18 cellular contexts compared by ENCODE assay signal in the genomic region with DNA sequence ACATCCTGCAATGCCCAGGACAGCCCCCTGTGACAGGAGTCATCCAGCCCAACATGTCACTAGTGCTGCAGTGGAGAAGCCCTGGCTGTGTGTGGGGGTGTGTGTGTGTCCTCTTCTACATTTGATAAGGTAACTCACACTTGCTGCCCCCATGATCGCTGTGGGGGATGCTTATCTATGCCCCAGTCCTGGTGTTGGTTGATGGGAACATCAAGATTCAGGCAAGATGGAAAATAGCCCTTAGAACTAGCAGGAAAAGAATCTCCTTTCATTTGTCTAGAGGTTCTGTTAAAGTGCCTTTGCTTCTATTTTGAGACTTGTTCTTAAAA.
"Had no signal": no experiment of that assay in that cellular context is flagged by ENCODE, and none has a peak within 500 bp of the region (broad histone marks: within the 10 kb centered on the region; RNA-seq: fewer than 3 reads in every experiment).

No MANE protein-coding gene starts in this region.

- DNase-seq: activated CD4-positive, alpha-beta T cell treated with anti-CD3 and anti-CD28 coated beads, Interleukin-2, amount 10 ng/mL, durations not matched to agents 7 days and 5 days; activated CD8-positive, alpha-beta memory T cell treated with anti-CD3 and anti-CD28 coated beads, Interleukin-2, amount 10 ng/mL, durations not matched to agents 7 days and 5 days; activated CD8-positive, alpha-beta T cell treated with anti-CD3 and anti-CD28 coated beads for 36 hours; activated gamma-delta T cell treated with Interleukin-2 at 50 U/mL for 16 hours; activated T-cell treated with anti-CD3 and anti-CD28 coated beads for 4 hours; cerebellar nuclear complex; cortex of kidney; effector CD4-positive, alpha-beta T cell; heart right ventricle; islet precursor cell; left colon; naive thymus-derived CD4-positive, alpha-beta T cell; stimulated activated CD4-positive, alpha-beta T cell treated with anti-CD3 and anti-CD28 coated beads, Interleukin-4, amount 100 ng/mL, for 4 hours; stimulated activated naive CD8-positive, alpha-beta T cell treated with anti-CD3 and anti-CD28 coated beads, Interleukin-15, Interleukin-2, amounts not matched to agents 100 U/mL and 50 U/mL, for 24 hours had no signal

- H3K36me3 ChIP-seq: heart right ventricle, neural progenitor cell, tibial nerve had no signal

- H3K9me3 ChIP-seq: heart right ventricle, tibial nerve had no signal

- H3K4me3 ChIP-seq: heart right ventricle, neural progenitor cell, tibial nerve had no signal

- H3K27me3 ChIP-seq: heart right ventricle, neural progenitor cell, tibial nerve had no signal

- H3K27ac ChIP-seq: neural progenitor cell had no signal

- H3K4me2 ChIP-seq: neural progenitor cell had no signal

- ATAC-seq: activated CD4-positive, CD25-positive, alpha-beta regulatory T cell treated with anti-CD3 and anti-CD28 coated beads, Interleukin-2, amount 50 U/mL, for 24 hours; activated CD8-positive, alpha-beta memory T cell treated with anti-CD3 and anti-CD28 coated beads, Interleukin-2, amount 10 ng/mL, durations not matched to agents 7 days and 5 days; activated CD8-positive, alpha-beta T cell treated with anti-CD3 and anti-CD28 coated beads for 36 hours; activated naive CD4-positive, alpha-beta T cell treated with anti-CD3 and anti-CD28 coated beads, Interleukin-2, amount 50 U/mL, for 72 hours; heart right ventricle; left colon; naive thymus-derived CD4-positive, alpha-beta T cell; stimulated activated naive CD8-positive, alpha-beta T cell treated with anti-CD3 and anti-CD28 coated beads, Interleukin-15, Interleukin-2, amounts not matched to agents 100 U/mL and 50 U/mL, for 24 hours had no signal

- H3K9ac ChIP-seq: neural progenitor cell had no signal
